8 cellular contexts compared by ENCODE assay signal in genomic region chr2:241508240-241508509, GRCh38. TPM values are rescaled to one million over a fixed set of nuclear protein-coding genes. Genes with fewer than 3 reads are reported as not detected.
DNase-seq lines count a peak whose midpoint lies in the region; ATAC-seq and TF ChIP-seq lines count a peak whose summit lies in the region.

No MANE protein-coding gene starts in this region.

- no peaks in the 10 kb centered on the region for H3K36me3 ChIP-seq in cardiac muscle cell

- DNase-seq in activated T-cell treated with anti-CD3 and anti-CD28 coated beads for 4 hours (peak; percentile 42), cardiac muscle cell (ENCODE audit: low read depth in 1 of 2, low spot score in 1 of 2) (no peak), retinal pigment epithelial cell (ENCODE audit: low read depth) (no peak), glomerular visceral epithelial cell (ENCODE audit: extremely low spot score) (no peak), foreskin keratinocyte (no peak)
- no peak for DNase-seq in activated T-cell treated with anti-CD3 and anti-CD28 coated beads, Interleukin-2, amount 50 U/mL, for 48 hours

- H3K9me3 ChIP-seq in cardiac muscle cell (ENCODE audit: low read depth), result no peaks in the 10 kb centered on the region

- no peaks in the 10 kb centered on the region for H3K27me3 ChIP-seq in cardiac muscle cell
- H3K27me3 ChIP-seq in foreskin keratinocyte, result no peaks in the 10 kb centered on the region

- TF ChIP-seq CTCF in VCaP (conservative IDR thresholded peaks at IDR 0.05), result no peak
- TF ChIP-seq CTCF in cardiac muscle cell (IDR thresholded peaks at IDR 0.05; ENCODE audit: low read depth, low read length), result no peak
- no peak for TF ChIP-seq CTCF in retinal pigment epithelial cell (conservative IDR thresholded peaks at IDR 0.05; ENCODE audit: low read depth, low read length)
- no peak for TF ChIP-seq CTCF in foreskin keratinocyte (conservative IDR thresholded peaks at IDR 0.05)

- H3K4me1 ChIP-seq in cardiac muscle cell (ENCODE audit: low read depth), result peaks cover 22% of the 10 kb centered on the region
- no peaks in the 10 kb centered on the region for H3K4me1 ChIP-seq in foreskin keratinocyte

- ATAC-seq in HG03025 (IDR thresholded peaks at IDR 0.05; ENCODE audit: low FRiP score, unreplicated experiment), result peak; percentile 30
- no peak for ATAC-seq in foreskin keratinocyte

- H3K4me3 ChIP-seq in cardiac muscle cell (peak overlapping the region; percentile 94), retinal pigment epithelial cell (ENCODE audit: low read length) (peak overlapping the region; percentile 73)

- peak overlapping the region; percentile 91 for H3K27ac ChIP-seq in VCaP
- peak overlapping the region; percentile 89 for H3K27ac ChIP-seq in cardiac muscle cell
- H3K27ac ChIP-seq in foreskin keratinocyte, result no peak overlapping the region

RNA-seq across cellular contexts. Expression of gene STK25, which starts 0.2 kb away (rescaled TPM):
- total RNA-seq in cardiac muscle cell, result 360 and 422 TPM in 2 replicates
- 295 and 302 TPM in 2 replicates for polyA plus RNA-seq in cardiac muscle cell
- total RNA-seq in foreskin keratinocyte, result 154 and 173 TPM in 2 replicates
- 140 and 158 TPM in 2 replicates for polyA plus RNA-seq in foreskin keratinocyte

RNA-seq across cellular contexts. Expression of gene BOK, which starts 50.4 kb away (rescaled TPM):
- total RNA-seq in cardiac muscle cell (45.8 and 47.5 TPM in 2 replicates), foreskin keratinocyte (36.9 and 46.1 TPM in 2 replicates)
- polyA plus RNA-seq in cardiac muscle cell (27.2 and 32.2 TPM in 2 replicates), foreskin keratinocyte (43.1 and 56.5 TPM in 2 replicates)
